1 cellular context compared by ENCODE assay signal in genomic region chr9:137227057-137227852, GRCh38.
TF ChIP-seq lines count a peak whose summit lies in the region.

TSS of gene RNF224 (plus strand) at chr9:137227502. CDS start at chr9:137228336, 834 bp downstream.

TF ChIP-seq in K562, 482 proteins besides CTCF, POLR2A, EP300 and RAD21 (continued from another document and continues in another):
- TF ChIP-seq UBTF (IDR thresholded peaks at IDR 0.05; ENCODE audit: borderline replicate concordance in 1 of 2, low read depth in 2 of 2, low read length in 2 of 2) (0 out of 4 replicates have a peak, but pooled peaks of 1 of the 2 experiments have one; percentile 25), RBM17 (IDR thresholded peaks at IDR 0.05; ENCODE audit: borderline replicate concordance, low read depth, low read length) (no peak), CBFA2T2 (conservative IDR thresholded peaks at IDR 0.05) (no peak), ZNF274 (IDR thresholded peaks at IDR 0.05; ENCODE audit: borderline replicate concordance, low read depth, low read length) (no peak), BRD9 (IDR thresholded peaks at IDR 0.05; ENCODE audit: low read depth, partially characterized antibody) (peak; percentile 69), NFIC (IDR thresholded peaks at IDR 0.05) (peak; percentile 38), ZBTB33 (CRISPR knock-in tag; IDR thresholded peaks at IDR 0.05) (peak; percentile 73; the same call in 1 of the 2 replicates), ZBTB9 (CRISPR knock-in tag; IDR thresholded peaks at IDR 0.05) (peak; percentile 89; the same call in 1 of the 2 replicates), ZNF140 (CRISPR knock-in tag; IDR thresholded peaks at IDR 0.05) (no peak), ETV6 (IDR thresholded peaks at IDR 0.05; ENCODE audit: borderline replicate concordance in 1 of 2, low read depth in 2 of 2, low read length in 1 of 2) (no peak), ETV6 (CRISPR knock-in tag; IDR thresholded peaks at IDR 0.05; ENCODE audit: borderline replicate concordance) (no peak), GMEB1 (CRISPR knock-in tag; IDR thresholded peaks at IDR 0.05) (no peak), MAX (CRISPR knock-in tag; IDR thresholded peaks at IDR 0.05) (peak; percentile 27; the same call in 1 of the 2 replicates), JUN (IDR thresholded peaks at IDR 0.05; ENCODE audit: borderline replicate concordance, low read depth, low read length) (0 out of 2 replicates have a peak, but pooled peaks have one; percentile 8), JUN (CRISPR knock-in tag; IDR thresholded peaks at IDR 0.05; ENCODE audit: borderline replicate concordance) (no peak), ZBTB7A (IDR thresholded peaks at IDR 0.05; ENCODE audit: borderline replicate concordance, control insufficient read depth, low read depth, low read length) (peak; percentile 56), SP1 (CRISPR knock-in tag; IDR thresholded peaks at IDR 0.05) (peak; percentile 57; the same call in 1 of the 2 replicates), RUNX1 (IDR thresholded peaks at IDR 0.05; ENCODE audit: low read depth) (no peak), RBFOX2 (IDR thresholded peaks at IDR 0.05; ENCODE audit: low read depth, low read length) (0 out of 2 replicates have a peak, but pooled peaks have one; percentile 36), PCBP1 (IDR thresholded peaks at IDR 0.05; ENCODE audit: low read depth, low read length, poor library complexity, severe bottlenecking) (no peak), ZNF24 (IDR thresholded peaks at IDR 0.05) (peak; percentile 28; the same call in 1 of the 2 replicates), AFF1 (IDR thresholded peaks at IDR 0.05; ENCODE audit: low read depth in 1 of 2, partially characterized antibody in 2 of 2) (peak in 1 of 2 experiments; percentile 90), CC2D1A (IDR thresholded peaks at IDR 0.05) (peak; percentile 85), RBM25 (IDR thresholded peaks at IDR 0.05; ENCODE audit: low read depth, low read length, severe bottlenecking) (no peak), TBL1XR1 (IDR thresholded peaks at IDR 0.05; ENCODE audit: low read length in 2 of 2) (0 out of 4 replicates have a peak, but pooled peaks of 1 of the 2 experiments have one; percentile 34), SREBF1 (IDR thresholded peaks at IDR 0.05; ENCODE audit: borderline replicate concordance, low read depth, low read length) (no peak), RB1 (IDR thresholded peaks at IDR 0.05; ENCODE audit: low read depth) (peak; percentile 80; the same call in 1 of the 2 replicates), CAMTA2 (CRISPR knock-in tag; conservative IDR thresholded peaks at IDR 0.05) (no peak), HCFC1 (IDR thresholded peaks at IDR 0.05; ENCODE audit: low read depth, low read length) (peak; percentile 37; the same call in 1 of the 2 replicates), XRCC5 (IDR thresholded peaks at IDR 0.05; ENCODE audit: low read depth, low read length) (peak; percentile 94), ZC3H4 (CRISPR knock-in tag; IDR thresholded peaks at IDR 0.05; ENCODE audit: borderline replicate concordance) (no peak), ZNF318 (IDR thresholded peaks at IDR 0.05; ENCODE audit: borderline replicate concordance in 1 of 2, low read depth in 1 of 2) (no peak), TBP (optimal IDR thresholded peaks at IDR 0.05; ENCODE audit: low read depth, low read length) (peak; percentile 26), STAT5A (IDR thresholded peaks at IDR 0.05; ENCODE audit: borderline replicate concordance, low read length) (no peak), TAL1 (IDR thresholded peaks at IDR 0.05) (no peak), DPF2 (IDR thresholded peaks at IDR 0.05) (no peak), SNAPC5 (CRISPR knock-in tag; IDR thresholded peaks at IDR 0.05) (no peak), SMC3 (conservative IDR thresholded peaks at IDR 0.05; ENCODE audit: insufficient read depth, low read depth, low read length) (peak; percentile 97)
